ENCODE assay signal across 8 cellular contexts in genomic region chr7:42227523-42227922, GRCh38. TPM values are rescaled to one million over a fixed set of nuclear protein-coding genes. Genes with fewer than 3 reads are reported as not detected.
DNase-seq lines count a peak whose midpoint lies in the region; ATAC-seq and TF ChIP-seq lines count a peak whose summit lies in the region.

No MANE protein-coding gene starts in this region.

- peaks cover 27% of the 10 kb centered on the region for H3K4me1 Mint-ChIP-seq in chondrocyte (ENCODE audit: low read depth)
- H3K4me1 Mint-ChIP-seq in neural progenitor cell: peaks cover 93% of the 10 kb centered on the region

- no peaks in the 10 kb centered on the region for H3K36me3 ChIP-seq in neural progenitor cell

- no peak overlapping the region for H3K27ac Mint-ChIP-seq in chondrocyte (ENCODE audit: unreplicated experiment)
- H3K27ac Mint-ChIP-seq in neural progenitor cell: peak overlapping the region; percentile 89

- H4K20me1 ChIP-seq in neural progenitor cell (ENCODE audit: low read depth): peaks cover 88% of the 10 kb centered on the region

- H3F3A ChIP-seq in neural progenitor cell (ENCODE audit: low read depth): peaks cover 83% of the 10 kb centered on the region

- H3K9me3 Mint-ChIP-seq in chondrocyte (ENCODE audit: low read depth) (no peaks in the 10 kb centered on the region), neural progenitor cell (no peaks in the 10 kb centered on the region)

- H3K27me3 Mint-ChIP-seq in chondrocyte (ENCODE audit: low read depth) (no peaks in the 10 kb centered on the region), neural progenitor cell (ENCODE audit: insufficient read depth, low read depth) (no peaks in the 10 kb centered on the region)

- peak; percentile 78 for ATAC-seq in GM18519 (IDR thresholded peaks at IDR 0.05; ENCODE audit: low FRiP score, unreplicated experiment)
- ATAC-seq in HG02943 (IDR thresholded peaks at IDR 0.05; ENCODE audit: low read depth, unreplicated experiment): peak; percentile 83
- ATAC-seq in HG02571 (IDR thresholded peaks at IDR 0.05; ENCODE audit: unreplicated experiment): no peak

- peak overlapping the region; percentile 41 for H3K4me3 ChIP-seq in neural progenitor cell

- H3K4me3 Mint-ChIP-seq in chondrocyte (ENCODE audit: unreplicated experiment): peak overlapping the region; percentile 69
- peak overlapping the region; percentile 77 for H3K4me3 Mint-ChIP-seq in neural progenitor cell

- H3K79me2 ChIP-seq in neural progenitor cell (ENCODE audit: low read depth): peaks cover 100% of the 10 kb centered on the region

- H3K9me3 ChIP-seq in neural progenitor cell (ENCODE audit: low read depth): no peaks in the 10 kb centered on the region

- H3K9ac ChIP-seq in neural progenitor cell: no peak overlapping the region

- H3K27ac ChIP-seq in neural progenitor cell: peak overlapping the region; percentile 94

- peak overlapping the region; percentile 86 for H3K4me2 ChIP-seq in neural progenitor cell

- H3K27me3 ChIP-seq in neural progenitor cell: no peaks in the 10 kb centered on the region

- H3K4me1 ChIP-seq in neural progenitor cell: peaks cover 97% of the 10 kb centered on the region

- H3K36me3 Mint-ChIP-seq in chondrocyte (ENCODE audit: low read depth): peaks cover 4% of the 10 kb centered on the region
- peaks cover 14% of the 10 kb centered on the region for H3K36me3 Mint-ChIP-seq in neural progenitor cell

- no peak overlapping the region for H2AFZ ChIP-seq in neural progenitor cell (replicated peaks)

- no peak for DNase-seq in chondrocyte (ENCODE audit: low spot score)
- peak; percentile 78 for DNase-seq in neural progenitor cell (ENCODE audit: low spot score)
- DNase-seq in SKM-1 treated with dmso at 0.1 percent for 144 hours (lab: John Stamatoyannopoulos, UW; ENCODE audit: unreplicated experiment): no peak
- DNase-seq in NCI-H1930 (lab: John Stamatoyannopoulos, UW): no peak
- no peak for DNase-seq in GF-D8 (lab: John Stamatoyannopoulos, UW)

- TF ChIP-seq CTCF in chondrocyte (IDR thresholded peaks at IDR 0.05): no peak
- no peak for TF ChIP-seq CTCF in neural progenitor cell (IDR thresholded peaks at IDR 0.05)

RNA-seq across cellular contexts. Expression of gene GLI3, which starts 9.5 kb away (rescaled TPM):
- 11.7 to 37.8 TPM (median 12.1 TPM) in 3 replicates for total RNA-seq in chondrocyte
- total RNA-seq in neural progenitor cell (ENCODE audit: low replicate concordance): 32.0 and 33.0 TPM in 2 replicates
